8 cellular contexts compared by ENCODE assay signal in the genomic region with DNA sequence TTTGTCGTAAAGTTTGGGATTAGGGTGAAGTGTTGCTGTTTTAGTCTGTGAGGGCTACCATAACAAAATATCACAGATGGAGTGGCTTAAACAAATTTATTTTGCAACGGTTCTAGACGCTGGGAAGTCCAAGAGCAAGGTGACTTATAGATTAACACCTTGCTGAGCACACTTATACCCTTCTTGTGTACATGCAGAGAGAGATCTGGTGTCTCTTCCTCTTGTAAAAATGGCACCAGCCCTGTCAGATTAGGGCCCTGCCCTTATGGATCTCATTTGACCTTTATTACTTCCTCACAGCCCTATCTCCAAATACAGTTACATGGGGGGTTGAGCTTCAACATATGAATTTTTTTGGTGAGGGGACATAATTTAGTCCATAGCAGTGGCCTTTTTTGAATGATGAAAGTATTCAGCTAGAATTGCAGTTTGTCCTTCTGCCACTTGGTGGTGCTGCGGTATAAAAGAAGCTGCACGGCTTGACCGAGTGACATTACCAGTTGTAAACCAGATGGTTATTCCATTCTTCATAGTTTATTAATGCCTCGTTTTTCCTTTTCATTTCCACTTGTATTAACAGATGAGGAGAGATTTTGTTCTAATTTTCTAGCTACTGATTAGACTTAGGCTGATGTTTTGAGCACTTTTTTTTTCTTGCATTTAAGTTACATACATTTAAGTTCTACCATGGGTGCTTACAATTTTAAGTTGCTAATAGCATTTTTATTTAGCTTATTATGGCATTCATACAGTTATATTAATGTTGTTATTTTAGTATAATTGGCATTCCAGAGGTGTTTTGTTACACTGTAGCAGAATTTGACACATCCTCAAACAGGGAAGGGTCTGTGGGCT.
DNase-seq lines count a peak whose midpoint lies in the region; ATAC-seq lines count a peak whose summit lies in the region.

No MANE protein-coding gene starts in this region.

- DNase-seq in activated gamma-delta T cell treated with Interleukin-2 at 50 U/mL for 16 hours = peak; percentile 80
- no peak for DNase-seq in activated gamma-delta T cell (lab: John Stamatoyannopoulos, UW)
- peak; percentile 79 for DNase-seq in NCI-H1694 treated with DMSO at 0.1 percent for 48 hours (lab: John Stamatoyannopoulos, UW)
- peak; percentile 65 for DNase-seq in activated CD4-positive, CD25-positive, alpha-beta regulatory T cell treated with anti-CD3 and anti-CD28 coated beads, Interleukin-2, amount 50 U/mL, for 16 hours (ENCODE audit: low read depth, low spot score)
- DNase-seq in central memory CD4-positive, alpha-beta T cell = peak; percentile 60
- DNase-seq in kidney glomerular epithelial cell (lab: John Stamatoyannopoulos, UW) = peak; percentile 29
- peak; percentile 73 for DNase-seq in stimulated activated CD4-positive, alpha-beta T cell treated with anti-CD3 and anti-CD28 coated beads, Interleukin-4, amount 100 ng/mL, for 1 hour

- peak; percentile 84 for ATAC-seq in HG02798 (IDR thresholded peaks at IDR 0.05; ENCODE audit: poor library complexity, unreplicated experiment)
